Comparison of ENCODE assay signal across 21 cellular contexts in genomic region chr2:20313659-20314058, GRCh38. TPM values are rescaled to one million over a fixed set of nuclear protein-coding genes. Genes with fewer than 3 reads are reported as not detected.
A peak's percentile ranks its signal among the peaks of the same experiment; 100 is the strongest.
DNase-seq lines count a peak whose midpoint lies in the region; ATAC-seq and TF ChIP-seq lines count a peak whose summit lies in the region.
"Had no signal": no experiment of that assay in that cellular context is flagged by ENCODE, and none has a peak within 500 bp of the region (broad histone marks: within the 10 kb centered on the region; RNA-seq: fewer than 3 reads in every experiment).

No MANE protein-coding gene starts in this region.

- no peak overlapping the region for H3K27ac ChIP-seq in left ventricle myocardium inferior (replicated peaks)
- H3K27ac ChIP-seq: heart left ventricle, SJSA1, skin epidermis, transverse colon had no signal

- peaks cover 54% of the 10 kb centered on the region for H3K36me3 Mint-ChIP-seq in activated CD8-positive, alpha-beta T cell treated with anti-CD3 and anti-CD28 coated beads for 36 hours (ENCODE audit: low read depth)
- peaks cover 60% of the 10 kb centered on the region for H3K36me3 Mint-ChIP-seq in activated CD8-positive, alpha-beta T cell treated with anti-CD3 and anti-CD28 coated beads, Interleukin-2, amount 10 ng/mL, durations not matched to agents 7 days and 5 days (ENCODE audit: low read depth)
- no peaks in the 10 kb centered on the region for H3K36me3 Mint-ChIP-seq in natural killer cell

- H3K9me3 Mint-ChIP-seq in activated CD8-positive, alpha-beta T cell treated with anti-CD3 and anti-CD28 coated beads for 36 hours: no peaks in the 10 kb centered on the region
- no peaks in the 10 kb centered on the region for H3K9me3 Mint-ChIP-seq in activated CD8-positive, alpha-beta T cell treated with anti-CD3 and anti-CD28 coated beads, Interleukin-2, amount 10 ng/mL, durations not matched to agents 7 days and 5 days (ENCODE audit: insufficient read depth)
- H3K9me3 Mint-ChIP-seq in natural killer cell: no peaks in the 10 kb centered on the region
- H3K9me3 Mint-ChIP-seq: activated CD4-positive, alpha-beta T cell treated with anti-CD3 and anti-CD28 coated beads, Interleukin-2, amount 10 ng/mL, durations not matched to agents 24 days and 14 days had no signal

- peaks cover 17% of the 10 kb centered on the region for H3K4me1 ChIP-seq in left ventricle myocardium inferior
- H3K4me1 ChIP-seq: SJSA1, transverse colon had no signal

- CTCF ChIA-PET in activated CD8-positive, alpha-beta T cell treated with anti-CD3 and anti-CD28 coated beads for 36 hours (lab: Charles Lee): interaction anchor here (0.9 to 4.0 kb wide), 2 partner anchors 13 to 71 kb away, joined by 3 to 23 read pairs; no protein-coding TSS in a partner anchor
- CTCF ChIA-PET in activated CD8-positive, alpha-beta T cell treated with anti-CD3 and anti-CD28 coated beads, Interleukin-2, amount 10 ng/mL, durations not matched to agents 7 days and 5 days (lab: Charles Lee): interaction anchor here (1.0 kb wide), 1 partner anchor 13 kb away, joined by 3 read pairs; no protein-coding TSS in a partner anchor

- no peak overlapping the region for H3K4me3 Mint-ChIP-seq in activated CD8-positive, alpha-beta T cell treated with anti-CD3 and anti-CD28 coated beads for 36 hours
- no peak overlapping the region for H3K4me3 Mint-ChIP-seq in activated CD8-positive, alpha-beta T cell treated with anti-CD3 and anti-CD28 coated beads, Interleukin-2, amount 10 ng/mL, durations not matched to agents 7 days and 5 days
- no peak overlapping the region for H3K4me3 Mint-ChIP-seq in natural killer cell
- H3K4me3 Mint-ChIP-seq: activated CD4-positive, alpha-beta T cell treated with anti-CD3 and anti-CD28 coated beads, Interleukin-2, amount 10 ng/mL, durations not matched to agents 24 days and 14 days; CD4-positive, alpha-beta memory T cell had no signal

- no peak for TF ChIP-seq CTCF in activated CD8-positive, alpha-beta T cell treated with anti-CD3 and anti-CD28 coated beads for 36 hours (IDR thresholded peaks at IDR 0.05)
- TF ChIP-seq CTCF in choroid plexus epithelial cell (conservative IDR thresholded peaks at IDR 0.05; ENCODE audit: low read depth, low read length): no peak
- no peak for TF ChIP-seq CTCF in natural killer cell (IDR thresholded peaks at IDR 0.05)
- TF ChIP-seq CTCF in left ventricle myocardium inferior (IDR thresholded peaks at IDR 0.05; ENCODE audit: borderline replicate concordance): no peak

- peaks cover 32% of the 10 kb centered on the region for H3K4me1 Mint-ChIP-seq in activated CD8-positive, alpha-beta T cell treated with anti-CD3 and anti-CD28 coated beads for 36 hours (ENCODE audit: low read depth)
- peaks cover 15% of the 10 kb centered on the region for H3K4me1 Mint-ChIP-seq in activated CD8-positive, alpha-beta T cell treated with anti-CD3 and anti-CD28 coated beads, Interleukin-2, amount 10 ng/mL, durations not matched to agents 7 days and 5 days (ENCODE audit: low read depth)
- H3K4me1 Mint-ChIP-seq in natural killer cell: peaks cover 29 to 32% of the 10 kb centered on the region in 2 donors

- no peaks in the 10 kb centered on the region for H3K9me3 ChIP-seq in left ventricle myocardium inferior (replicated peaks)
- H3K9me3 ChIP-seq: heart left ventricle, mucosa of descending colon, SJSA1, transverse colon had no signal

- H3K27ac Mint-ChIP-seq in activated CD8-positive, alpha-beta T cell treated with anti-CD3 and anti-CD28 coated beads for 36 hours: no peak overlapping the region
- no peak overlapping the region for H3K27ac Mint-ChIP-seq in activated CD8-positive, alpha-beta T cell treated with anti-CD3 and anti-CD28 coated beads, Interleukin-2, amount 10 ng/mL, durations not matched to agents 7 days and 5 days
- H3K27ac Mint-ChIP-seq in natural killer cell: peak overlapping the region; percentile 43 to 66
- H3K27ac Mint-ChIP-seq: activated CD4-positive, alpha-beta T cell treated with anti-CD3 and anti-CD28 coated beads, Interleukin-2, amount 10 ng/mL, durations not matched to agents 24 days and 14 days had no signal

- H3K4me3 ChIP-seq in choroid plexus epithelial cell (ENCODE audit: low read depth, low read length): no peak overlapping the region
- H3K4me3 ChIP-seq in left ventricle myocardium inferior: no peak overlapping the region
- H3K4me3 ChIP-seq: heart left ventricle, mucosa of descending colon, SJSA1, skin epidermis, transverse colon had no signal

- POLR2A ChIA-PET in activated CD8-positive, alpha-beta T cell treated with anti-CD3 and anti-CD28 coated beads for 36 hours (lab: Charles Lee): no interaction called here
- POLR2A ChIA-PET in activated CD8-positive, alpha-beta T cell treated with anti-CD3 and anti-CD28 coated beads, Interleukin-2, amount 10 ng/mL, durations not matched to agents 7 days and 5 days (lab: Charles Lee): interaction anchor here (0.9 kb wide), 1 partner anchor 21 kb away, joined by 3 read pairs; no protein-coding TSS in a partner anchor

- no peak for DNase-seq in activated CD8-positive, alpha-beta T cell treated with anti-CD3 and anti-CD28 coated beads for 36 hours
- no peak for DNase-seq in activated CD8-positive, alpha-beta T cell treated with anti-CD3 and anti-CD28 coated beads, Interleukin-2, amount 10 ng/mL, durations not matched to agents 7 days and 5 days
- DNase-seq in HT1080 (ENCODE audit: low read depth) (peak; percentile 72), choroid plexus epithelial cell (ENCODE audit: low read depth) (peak; percentile 31), natural killer cell (no peak), nucleus accumbens (lab: John Stamatoyannopoulos, UW) (no peak), left ventricle myocardium inferior (no peak)
- DNase-seq in activated CD4-positive, CD25-positive, alpha-beta regulatory T cell (lab: John Stamatoyannopoulos, UW): no peak
- DNase-seq: activated CD4-positive, alpha-beta T cell treated with anti-CD3 and anti-CD28 coated beads, Interleukin-2, amount 10 ng/mL, durations not matched to agents 24 days and 14 days; activated T-cell treated with anti-CD3 and anti-CD28 coated beads, Interleukin-2, amount 50 U/mL, for 48 hours; CD4-positive, alpha-beta memory T cell; erythroblast; heart left ventricle; KG1; mucosa of descending colon; NCI-H1436; NCI-H345; T1000; transverse colon had no signal

- peak; percentile 45 for ATAC-seq in activated CD8-positive, alpha-beta T cell treated with anti-CD3 and anti-CD28 coated beads for 36 hours
- no peak for ATAC-seq in activated CD8-positive, alpha-beta T cell treated with anti-CD3 and anti-CD28 coated beads, Interleukin-2, amount 10 ng/mL, durations not matched to agents 7 days and 5 days
- peak in 1 of 3 donors; percentile 24 for ATAC-seq in natural killer cell
- ATAC-seq: mucosa of descending colon had no signal

- no peaks in the 10 kb centered on the region for H3K27me3 ChIP-seq in left ventricle myocardium inferior (ENCODE audit: low read depth)
- H3K27me3 ChIP-seq: heart left ventricle, SJSA1, transverse colon had no signal

- intact Hi-C loops in activated CD8-positive, alpha-beta T cell treated with anti-CD3 and anti-CD28 coated beads for 36 hours (cut with micrococcal nuclease): no loop called here
- intact Hi-C loops in natural killer cell (cut with micrococcal nuclease): no loop called here
- intact Hi-C loops in left ventricle myocardium inferior (cut with micrococcal nuclease): no loop called here

- H3K36me3 ChIP-seq in left ventricle myocardium inferior: peaks cover 83% of the 10 kb centered on the region

- no peaks in the 10 kb centered on the region for H3K27me3 Mint-ChIP-seq in activated CD8-positive, alpha-beta T cell treated with anti-CD3 and anti-CD28 coated beads for 36 hours
- H3K27me3 Mint-ChIP-seq in activated CD8-positive, alpha-beta T cell treated with anti-CD3 and anti-CD28 coated beads, Interleukin-2, amount 10 ng/mL, durations not matched to agents 7 days and 5 days (ENCODE audit: low read depth): no peaks in the 10 kb centered on the region
- no peaks in the 10 kb centered on the region for H3K27me3 Mint-ChIP-seq in natural killer cell (ENCODE audit: low read depth in 2 of 2)
- H3K27me3 Mint-ChIP-seq: activated CD4-positive, alpha-beta T cell treated with anti-CD3 and anti-CD28 coated beads, Interleukin-2, amount 10 ng/mL, durations not matched to agents 24 days and 14 days; CD4-positive, alpha-beta memory T cell had no signal

RNA-seq across cellular contexts. Expression of gene PUM2, which starts 37.0 kb away (rescaled TPM):
- total RNA-seq in activated CD8-positive, alpha-beta T cell treated with anti-CD3 and anti-CD28 coated beads for 36 hours: 100 to 1,000 TPM; 104 TPM
- 100 to 1,000 TPM; 123 to 129 TPM for total RNA-seq in activated CD8-positive, alpha-beta T cell treated with anti-CD3 and anti-CD28 coated beads, Interleukin-2, amount 10 ng/mL, durations not matched to agents 7 days and 5 days
- total RNA-seq in HT1080 (2014; rRNA removed; shearing (Covaris generic)): 18.7 and 35.1 TPM in 2 replicates
- polyA plus RNA-seq in HT1080 (2015; cell fraction: cytosol; rRNA removed): 37.9 and 52.7 TPM in 2 replicates
- polyA plus RNA-seq in HT1080 (2015; cell fraction: nucleus; rRNA removed): 47.7 and 49.1 TPM in 2 replicates
- 100 to 1,000 TPM; 115 to 157 (median 130) TPM for total RNA-seq in natural killer cell
- total RNA-seq in left ventricle myocardium inferior: 69.8 TPM

Comparison
In these comparisons a context has a peak if more than half of its experiments do, and no peak if none do; other contexts are left out.
1. DNase-seq: peak in HT1080 (single experiment) and choroid plexus epithelial cell (single experiment); none in activated CD8-positive, alpha-beta T cell treated with anti-CD3 and anti-CD28 coated beads for 36 hours (single experiment), activated CD8-positive, alpha-beta T cell treated with anti-CD3 and anti-CD28 coated beads, Interleukin-2, amount 10 ng/mL, durations not matched to agents 7 days and 5 days (single experiment), natural killer cell (single experiment), nucleus accumbens (0 of 56), activated CD4-positive, CD25-positive, alpha-beta regulatory T cell (0 of 4) and left ventricle myocardium inferior (single experiment).
2. H3K27ac Mint-ChIP-seq: peak in natural killer cell (2 of 2); none in activated CD8-positive, alpha-beta T cell treated with anti-CD3 and anti-CD28 coated beads for 36 hours (single experiment) and activated CD8-positive, alpha-beta T cell treated with anti-CD3 and anti-CD28 coated beads, Interleukin-2, amount 10 ng/mL, durations not matched to agents 7 days and 5 days (single experiment).